1 cellular context compared by ENCODE assay signal in genomic region chr12:76915381-76916169, GRCh38.
TF ChIP-seq lines count a peak whose summit lies in the region.

No MANE protein-coding gene starts in this region.

TF ChIP-seq in IMR-90, 13 proteins besides CTCF, POLR2A, EP300 and RAD21 (continued from another document):
- no peak for TF ChIP-seq RFX5 (IDR thresholded peaks at IDR 0.05; ENCODE audit: low read depth, low read length)
